9 cellular contexts compared by ENCODE assay signal in genomic region chr6:74091133-74091793, GRCh38.
DNase-seq lines count a peak whose midpoint lies in the region; ATAC-seq and TF ChIP-seq lines count a peak whose summit lies in the region.
"Had no signal": no experiment of that assay in that cellular context is flagged by ENCODE, and none has a peak within 500 bp of the region (broad histone marks: within the 10 kb centered on the region; RNA-seq: fewer than 3 reads in every experiment).

No MANE protein-coding gene starts in this region.

- intact Hi-C loops in lower lobe of right lung (cut with DNase I): no loop called here

- H3K27ac ChIP-seq in lower lobe of right lung: no peak overlapping the region
- H3K27ac ChIP-seq: BLaER1 treated with 17β-estradiol and CSF1 and Interleukin-3, amounts not matched to agents 10 nM and 100 nM had no signal

- peak; percentile 64 for TF ChIP-seq CTCF in cardiac fibroblast (IDR thresholded peaks at IDR 0.05; ENCODE audit: low read depth, low read length)
- TF ChIP-seq CTCF in lower lobe of right lung (IDR thresholded peaks at IDR 0.05): peak; percentile 70

- H3K4me3 ChIP-seq in cardiac fibroblast (replicated peaks in 1 of 2; ENCODE audit: low read depth in 2 of 2, low read length in 2 of 2) (no peak overlapping the region), lower lobe of right lung (no peak overlapping the region)
- H3K4me3 ChIP-seq: BLaER1 treated with 17β-estradiol and CSF1 and Interleukin-3, amounts not matched to agents 10 nM and 100 nM had no signal

- no peaks in the 10 kb centered on the region for H3K9me3 ChIP-seq in lower lobe of right lung

- no peaks in the 10 kb centered on the region for H3K36me3 ChIP-seq in lower lobe of right lung
- H3K36me3 ChIP-seq: BLaER1 treated with 17β-estradiol and CSF1 and Interleukin-3, amounts not matched to agents 10 nM and 100 nM had no signal

- peak; percentile 62 for ATAC-seq in HG02623 (IDR thresholded peaks at IDR 0.05; ENCODE audit: unreplicated experiment)
- ATAC-seq in lower lobe of right lung: peak; percentile 46 to 71

- H3K4me1 ChIP-seq in lower lobe of right lung: no peaks in the 10 kb centered on the region
- H3K4me1 ChIP-seq: BLaER1 treated with 17β-estradiol and CSF1 and Interleukin-3, amounts not matched to agents 10 nM and 100 nM had no signal

- H3K27me3 ChIP-seq in lower lobe of right lung (ENCODE audit: low read depth): no peaks in the 10 kb centered on the region
- H3K27me3 ChIP-seq: BLaER1 treated with 17β-estradiol and CSF1 and Interleukin-3, amounts not matched to agents 10 nM and 100 nM had no signal

- peak; percentile 8 to 59 (median 52) for DNase-seq in NCI-H1417 (lab: John Stamatoyannopoulos, UW)
- no peak for DNase-seq in NCI-H1417 treated with DMSO at 0.1 percent for 48 hours (lab: John Stamatoyannopoulos, UW)
- DNase-seq in NCI-H446 (lab: John Stamatoyannopoulos, UW): peak; percentile 16 to 30
- DNase-seq in cardiac fibroblast (ENCODE audit: low read depth in 2 of 2): peak; percentile 54 to 62
- DNase-seq in lower lobe of right lung: no peak
- no peak for DNase-seq in stimulated activated CD4-positive, alpha-beta T cell treated with anti-CD3 and anti-CD28 coated beads, Interleukin-4, amount 100 ng/mL, for 1 hour
- DNase-seq in NCI-H226: no peak

Comparison
In these comparisons a context has a peak if more than half of its experiments do, and no peak if none do; other contexts are left out.
1. DNase-seq: peak in NCI-H1417 (3 of 3), NCI-H446 (2 of 2) and cardiac fibroblast (2 of 2); none in NCI-H1417 treated with DMSO at 0.1 percent for 48 hours (single experiment), lower lobe of right lung (single experiment), stimulated activated CD4-positive, alpha-beta T cell treated with anti-CD3 and anti-CD28 coated beads, Interleukin-4, amount 100 ng/mL, for 1 hour (single experiment) and NCI-H226 (single experiment).